ENCODE assay signal across 8 cellular contexts in genomic region chr18:49813071-49813320, GRCh38. TPM values are rescaled to one million over a fixed set of nuclear protein-coding genes. Genes with fewer than 3 reads are reported as not detected.
DNase-seq lines count a peak whose midpoint lies in the region; ATAC-seq and TF ChIP-seq lines count a peak whose summit lies in the region.

No MANE protein-coding gene starts in this region.

- peaks cover 14% of the 10 kb centered on the region for H3K36me3 ChIP-seq in endodermal cell (ENCODE audit: control insufficient read depth, insufficient read depth, low read length)
- peaks cover 14% of the 10 kb centered on the region for H3K36me3 ChIP-seq in mesodermal cell (ENCODE audit: control insufficient read depth, insufficient read depth, low read length)
- no peaks in the 10 kb centered on the region for H3K36me3 ChIP-seq in uterus

- H3K9me3 ChIP-seq in endodermal cell (ENCODE audit: control insufficient read depth, low read length) (peaks cover 27% of the 10 kb centered on the region), mesodermal cell (ENCODE audit: control insufficient read depth, low read length) (peaks cover 16% of the 10 kb centered on the region), uterus (no peaks in the 10 kb centered on the region)

- peak; percentile 30 for ATAC-seq in GM19351 (IDR thresholded peaks at IDR 0.05; ENCODE audit: unreplicated experiment)
- peak; percentile 27 for ATAC-seq in HG03378 (IDR thresholded peaks at IDR 0.05; ENCODE audit: unreplicated experiment)

- TF ChIP-seq POLR2A in uterus (IDR thresholded peaks at IDR 0.05), result no peak

- intact Hi-C loops in uterus (cut with DNase I; ENCODE audit: low total_unique reads), result loop anchor here (10.0 kb wide), 1 partner anchor 328 kb away; the partner anchor contains the start of gene C18orf32

- DNase-seq in D341Med (ENCODE audit: low spot score), result peak; percentile 70
- DNase-seq in SK-N-DZ (ENCODE audit: low spot score), result peak; percentile 18
- no peak for DNase-seq in endodermal cell
- DNase-seq in uterus, result peak; percentile 31 to 32
- no peak for DNase-seq in COR-L47 (lab: John Stamatoyannopoulos, UW)

- H3K27ac ChIP-seq in endodermal cell (ENCODE audit: low read depth, low read length) (peak overlapping the region; percentile 94), mesodermal cell (ENCODE audit: low read depth, low read length, severe bottlenecking) (peak overlapping the region; percentile 92), uterus (peak overlapping the region; percentile 83 to 95)

- WGBS in endodermal cell (ENCODE audit: insufficient coverage in 1 of 2, insufficient read length in 1 of 2), 2 experiments, result 0% methylated on average over 10 to 17 of the region's 17 CpGs
- 0 to 2% methylated on average over 8 to 9 of the region's 17 CpGs for WGBS in mesodermal cell (ENCODE audit: insufficient coverage in 2 of 2), 2 experiments

- H3K4me3 ChIP-seq in endodermal cell (ENCODE audit: low read length) (peak overlapping the region; percentile 83), mesodermal cell (ENCODE audit: extremely low read depth, insufficient read depth, low read length, poor library complexity, severe bottlenecking) (peak overlapping the region; percentile 72), uterus (peak overlapping the region; percentile 68 to 76)

- peak overlapping the region; percentile 95 for H3K27ac Mint-ChIP-seq in endodermal cell

- peaks cover 22% of the 10 kb centered on the region for H3K4me1 Mint-ChIP-seq in endodermal cell

- H3K9me3 Mint-ChIP-seq in endodermal cell, result peaks cover 27% of the 10 kb centered on the region

- H3K4me3 Mint-ChIP-seq in endodermal cell, result peak overlapping the region; percentile 92

- no peak for TF ChIP-seq CTCF in endodermal cell (conservative IDR thresholded peaks at IDR 0.05)
- TF ChIP-seq CTCF in uterus (IDR thresholded peaks at IDR 0.05), result no peak

- peaks cover 35% of the 10 kb centered on the region for H3K36me3 Mint-ChIP-seq in endodermal cell (ENCODE audit: low read depth)

- H3K9ac ChIP-seq in endodermal cell (ENCODE audit: extremely low read depth, low read length, poor library complexity, severe bottlenecking), result peak overlapping the region; percentile 72

- H3K4me1 ChIP-seq in endodermal cell (ENCODE audit: control insufficient read depth, insufficient read depth, low read length) (no peaks in the 10 kb centered on the region), mesodermal cell (ENCODE audit: control insufficient read depth, insufficient read depth, low read length, poor library complexity, severe bottlenecking) (peaks cover 7% of the 10 kb centered on the region), uterus (no peaks in the 10 kb centered on the region)

- H3K27me3 Mint-ChIP-seq in endodermal cell (ENCODE audit: insufficient read depth), result peaks cover 2% of the 10 kb centered on the region

- H3K27me3 ChIP-seq in endodermal cell (ENCODE audit: control insufficient read depth, insufficient read depth, low read length, poor library complexity, severe bottlenecking), result no peaks in the 10 kb centered on the region
- no peaks in the 10 kb centered on the region for H3K27me3 ChIP-seq in uterus

RNA-seq across cellular contexts. Expression of gene ACAA2, which starts 0.3 kb away (rescaled TPM):
- polyA plus RNA-seq in SK-N-DZ (2014; cell fraction: cytosol; rRNA removed), result 120 and 132 TPM in 2 replicates
- polyA plus RNA-seq in SK-N-DZ (2014; cell fraction: nucleus; rRNA removed), result 70.7 and 77.6 TPM in 2 replicates
- total RNA-seq in endodermal cell (100 to 1,000 TPM; 128 to 131 TPM), uterus (10 to 100 TPM; 21.8 to 50.5 (median 41.7) TPM)
- polyA plus RNA-seq in endodermal cell (2013, experiment 1 of 2), result 98.0 TPM
- polyA plus RNA-seq in endodermal cell (2013, experiment 2 of 2), result 83.9 TPM
- 101 TPM for polyA plus RNA-seq in mesodermal cell (2013, experiment 1 of 2)
- polyA plus RNA-seq in mesodermal cell (2013, experiment 2 of 2), result 119 TPM

Comparison
In these comparisons a context has a peak if more than half of its experiments do, and no peak if none do; other contexts are left out.
1. DNase-seq: peak in D341Med (single experiment), SK-N-DZ (single experiment) and uterus (2 of 2); none in endodermal cell (single experiment) and COR-L47 (single experiment).
2. Peak in every context shown above with its lines, with median percentiles within 50 percentile points of each other: H3K27ac ChIP-seq and H3K4me3 ChIP-seq.